ENCODE assay signal across 9 cellular contexts in genomic region chr19:7242601-7243258, GRCh38. TPM values are rescaled to one million over a fixed set of nuclear protein-coding genes. Genes with fewer than 3 reads are reported as not detected.
DNase-seq lines count a peak whose midpoint lies in the region; ATAC-seq, FAIRE-seq and TF ChIP-seq lines count a peak whose summit lies in the region.
"Had no signal": no experiment of that assay in that cellular context is flagged by ENCODE, and none has a peak within 500 bp of the region (broad histone marks: within the 10 kb centered on the region; RNA-seq: fewer than 3 reads in every experiment).

No MANE protein-coding gene starts in this region.

- H3K9me1 ChIP-seq in IMR-90 (ENCODE audit: insufficient read depth, low read length) = no peaks in the 10 kb centered on the region

- in situ Hi-C loops in IMR-90 (cut with MboI; ENCODE audit: low sequenced_read_pairs) = no loop called here

- H2AK9ac ChIP-seq in IMR-90 (replicated peaks; ENCODE audit: low read depth, low read length, poor library complexity) = no peak overlapping the region

- no peak overlapping the region for H2AFZ ChIP-seq in IMR-90 (replicated peaks; ENCODE audit: low read length, poor library complexity)
- H2AFZ ChIP-seq in osteoblast (ENCODE audit: low read length) = no peak overlapping the region

- dilution Hi-C loops in IMR-90 (cut with HindIII; ENCODE audit: low sequenced_read_pairs, unreplicated experiment) = no loop called here

- H3K9ac ChIP-seq in IMR-90 (ENCODE audit: low read depth, low read length) = no peak overlapping the region

- H3K36me3 Mint-ChIP-seq in stimulated activated effector memory CD8-positive, alpha-beta T cell treated with anti-CD3 and anti-CD28 coated beads, Interleukin-12 subunit alpha, Interleukin-12 subunit beta, amount 100 ng/mL, for 72 hours = peaks cover 6% of the 10 kb centered on the region

- no peak overlapping the region for H2BK120ac ChIP-seq in IMR-90 (ENCODE audit: low read depth, low read length)

- H3K4ac ChIP-seq in IMR-90 (ENCODE audit: low read depth, low read length) = no peak overlapping the region

- no peak overlapping the region for H4K8ac ChIP-seq in IMR-90 (ENCODE audit: low read depth in 2 of 2, low read length in 2 of 2)

- no peaks in the 10 kb centered on the region for H3K4me1 ChIP-seq in IMR-90 (ENCODE audit: control insufficient read depth, insufficient read depth, low read length)
- peaks cover 4% of the 10 kb centered on the region for H3K4me1 ChIP-seq in osteoblast (ENCODE audit: insufficient read depth, low read length)

- CTCF ChIA-PET in IMR-90 (lab: Yijun Ruan, JAX) = interaction anchor here (0.7 kb wide), 1 partner anchor 14 kb away, joined by 3 read pairs; no protein-coding TSS in a partner anchor

- H3K27ac Mint-ChIP-seq in stimulated activated effector memory CD8-positive, alpha-beta T cell treated with anti-CD3 and anti-CD28 coated beads, Interleukin-12 subunit alpha, Interleukin-12 subunit beta, amount 100 ng/mL, for 72 hours = no peak overlapping the region

- peaks cover 2% of the 10 kb centered on the region for H3K9me3 Mint-ChIP-seq in stimulated activated effector memory CD8-positive, alpha-beta T cell treated with anti-CD3 and anti-CD28 coated beads, Interleukin-12 subunit alpha, Interleukin-12 subunit beta, amount 100 ng/mL, for 72 hours

- H3K4me3 Mint-ChIP-seq in stimulated activated effector memory CD8-positive, alpha-beta T cell treated with anti-CD3 and anti-CD28 coated beads, Interleukin-12 subunit alpha, Interleukin-12 subunit beta, amount 100 ng/mL, for 72 hours = no peak overlapping the region

- no peak overlapping the region for H3K18ac ChIP-seq in IMR-90 (ENCODE audit: low read depth, low read length)

- ATAC-seq in IMR-90 (ENCODE audit: low read depth) = peak; percentile 21; the same call in 1 of the 2 replicates
- ATAC-seq in stimulated activated effector memory CD8-positive, alpha-beta T cell treated with anti-CD3 and anti-CD28 coated beads, Interleukin-12 subunit alpha, Interleukin-12 subunit beta, amount 100 ng/mL, for 72 hours = no peak

- H3K4me2 ChIP-seq in IMR-90 (ENCODE audit: low read depth, low read length) (no peak overlapping the region), osteoblast (ENCODE audit: insufficient read depth, low read length) (peak overlapping the region; percentile 82)

- no peak for FAIRE-seq in RCC 7860 (lab: Jason Lieb, UNC)

- H3K9me3 ChIP-seq in IMR-90 (ENCODE audit: control insufficient read depth, insufficient read depth, low read length) (peaks cover 7% of the 10 kb centered on the region), osteoblast (ENCODE audit: low read depth, low read length) (peaks cover 2% of the 10 kb centered on the region)

- H2BK5ac ChIP-seq in IMR-90 (ENCODE audit: low read depth, low read length, poor library complexity, severe bottlenecking) = no peak overlapping the region

- no peaks in the 10 kb centered on the region for H3K27me3 ChIP-seq in IMR-90 (ENCODE audit: control insufficient read depth, insufficient read depth, low read length)
- no peaks in the 10 kb centered on the region for H3K27me3 ChIP-seq in osteoblast (ENCODE audit: insufficient read depth, low read length)

- H3K27ac ChIP-seq in IMR-90 (ENCODE audit: insufficient read depth, low read length) (no peak overlapping the region), osteoblast (ENCODE audit: low read depth, low read length) (peak overlapping the region; percentile 76)

- TF ChIP-seq RAD21 in IMR-90 (IDR thresholded peaks at IDR 0.05; ENCODE audit: low read length) = no peak

- H2BK20ac ChIP-seq in IMR-90 (ENCODE audit: low read depth, low read length) = no peak overlapping the region

- TF ChIP-seq POLR2A in IMR-90 (IDR thresholded peaks at IDR 0.05; ENCODE audit: low read depth, low read length) = no peak

- no peak overlapping the region for H4K5ac ChIP-seq in IMR-90 (ENCODE audit: low read depth, low read length)

- no peak for TF ChIP-seq CTCF in IMR-90 (conservative IDR thresholded peaks at IDR 0.05; ENCODE audit: low read depth, low read length)
- no peak for TF ChIP-seq CTCF in cardiac fibroblast (IDR thresholded peaks at IDR 0.05; ENCODE audit: low read depth, low read length)
- no peak for TF ChIP-seq CTCF in osteoblast (IDR thresholded peaks at IDR 0.05; ENCODE audit: extremely low read depth, low read depth, low read length)

- H3K79me2 ChIP-seq in osteoblast (ENCODE audit: insufficient read depth, low read length) = no peaks in the 10 kb centered on the region

- POLR2A ChIA-PET in IMR-90 (lab: Charles Lee; ENCODE audit: unreplicated experiment) = interaction anchor here (0.6 kb wide), 1 partner anchor 12 kb away, joined by 8 read pairs; no protein-coding TSS in a partner anchor

- no peak overlapping the region for H2AK5ac ChIP-seq in IMR-90 (ENCODE audit: low read depth, low read length)

- H3K56ac ChIP-seq in IMR-90 (ENCODE audit: extremely low read depth, insufficient read depth, low read length) = no peak overlapping the region

- no peaks in the 10 kb centered on the region for H3K36me3 ChIP-seq in IMR-90 (ENCODE audit: control insufficient read depth, insufficient read depth, low read length)
- H3K36me3 ChIP-seq in osteoblast (ENCODE audit: insufficient read depth, low read length) = no peaks in the 10 kb centered on the region

- H3K79me1 ChIP-seq in IMR-90 (ENCODE audit: low read depth in 1 of 2, low read length in 2 of 2) = no peaks in the 10 kb centered on the region; a peak in 1 of 4 replicates

- H4K91ac ChIP-seq in IMR-90 (ENCODE audit: insufficient read depth, low read depth, low read length) = no peak overlapping the region

- intact Hi-C loops in IMR-90 (cut with micrococcal nuclease) = no loop called here

- H3K14ac ChIP-seq in IMR-90 (replicated peaks; ENCODE audit: low read depth, low read length) = no peak overlapping the region

- BruUV-seq in IMR-90 (replicated peaks; lab: Mats Ljungman, UMichigan) = no TSS peak

- H3K4me3 ChIP-seq in IMR-90 (ENCODE audit: insufficient read depth, low read depth, low read length) (no peak overlapping the region), cardiac fibroblast (replicated peaks in 1 of 2; ENCODE audit: low read depth in 2 of 2, low read length in 2 of 2) (peak overlapping the region in 1 of 2 donors; percentile 21), osteoblast (ENCODE audit: insufficient read depth, low read length) (peak overlapping the region; percentile 3)

- 20% methylated on average over 1 of the region's 9 CpGs; no CpG with 5 or more reads in 1 of the 2 experiments for WGBS in IMR-90 (ENCODE audit: extremely low coverage in 2 of 2, insufficient read length in 1 of 2), 2 experiments

- no peak overlapping the region for H2BK15ac ChIP-seq in IMR-90 (ENCODE audit: low read depth, low read length)

- no peaks in the 10 kb centered on the region for H3K4me1 Mint-ChIP-seq in stimulated activated effector memory CD8-positive, alpha-beta T cell treated with anti-CD3 and anti-CD28 coated beads, Interleukin-12 subunit alpha, Interleukin-12 subunit beta, amount 100 ng/mL, for 72 hours

- DNase-seq in DMS 273 (lab: John Stamatoyannopoulos, UW; ENCODE audit: unreplicated experiment) (peak; percentile 53), IMR-90 (peak; percentile 64), cardiac fibroblast (ENCODE audit: low read depth in 2 of 2) (peak; percentile 71 to 94), osteoblast (ENCODE audit: insufficient read length, low spot score, missing footprints) (peak; percentile 82), NCI-H2081 (lab: John Stamatoyannopoulos, UW) (no peak), RCC 7860 (ENCODE audit: low spot score) (no peak)
- DNase-seq in stimulated activated effector memory CD8-positive, alpha-beta T cell treated with anti-CD3 and anti-CD28 coated beads, Interleukin-12 subunit alpha, Interleukin-12 subunit beta, amount 100 ng/mL, for 72 hours (ENCODE audit: low spot score in 2 of 2) = no peak
- DNase-seq in stimulated activated naive CD4-positive, alpha-beta T cell treated with Interleukin-2 at 50 U/mL for 16 hours (lab: John Stamatoyannopoulos, UW) = no peak
- DNase-seq: activated CD4-positive, CD25-positive, alpha-beta regulatory T cell had no signal

- H4K20me1 ChIP-seq in IMR-90 (ENCODE audit: insufficient read depth, low read length) (no peaks in the 10 kb centered on the region), osteoblast (ENCODE audit: insufficient read depth, low read length) (peaks cover 3% of the 10 kb centered on the region)

- no peak overlapping the region for H3K23ac ChIP-seq in IMR-90 (ENCODE audit: low read depth, low read length)

TF ChIP-seq in IMR-90, 13 proteins besides CTCF, POLR2A, EP300 and RAD21 (continues in another document):
- no peak for TF ChIP-seq CHD1 (IDR thresholded peaks at IDR 0.05; ENCODE audit: low read depth, low read length)
- no peak for TF ChIP-seq RFX5 (IDR thresholded peaks at IDR 0.05; ENCODE audit: low read depth, low read length)
- no peak for TF ChIP-seq CEBPB (IDR thresholded peaks at IDR 0.05; ENCODE audit: low read depth, low read length)
- TF ChIP-seq FOS (IDR thresholded peaks at IDR 0.05; ENCODE audit: low read depth, low read length) = no peak
- TF ChIP-seq USF2 (IDR thresholded peaks at IDR 0.05; ENCODE audit: low read depth, low read length) = no peak
- TF ChIP-seq RCOR1 (IDR thresholded peaks at IDR 0.05; ENCODE audit: insufficient replicate concordance, low read length) = no peak
- TF ChIP-seq BHLHE40 (IDR thresholded peaks at IDR 0.05; ENCODE audit: low read depth, low read length) = no peak
- TF ChIP-seq MXI1 (IDR thresholded peaks at IDR 0.05; ENCODE audit: borderline replicate concordance, low read depth, low read length) = no peak
- TF ChIP-seq MAZ (IDR thresholded peaks at IDR 0.05; ENCODE audit: borderline replicate concordance, low read depth, low read length) = no peak
- TF ChIP-seq NFE2L2 (IDR thresholded peaks at IDR 0.05; ENCODE audit: low read depth, low read length) = no peak
- no peak for TF ChIP-seq SMC3 (IDR thresholded peaks at IDR 0.05; ENCODE audit: low read depth, low read length)

RNA-seq across cellular contexts. Expression of gene INSR, which starts 51.5 kb away (rescaled TPM):
- total RNA-seq in IMR-90 (2012; rRNA removed) (7.9 and 8.3 TPM in 2 replicates), osteoblast (36.8 and 44.2 TPM in 2 replicates)
- 2.7 and 2.8 TPM in 2 replicates for polyA plus RNA-seq in IMR-90 (2012; rRNA removed)
- 1.8 and 2.4 TPM in 2 replicates for polyA plus RNA-seq in IMR-90 (2012; cell fraction: cytosol; rRNA removed)
- 4.6 and 6.0 TPM in 2 replicates for polyA plus RNA-seq in IMR-90 (2012; cell fraction: nucleus; rRNA removed; ENCODE audit: low replicate concordance)

Comparison
In these comparisons a context has a peak if more than half of its experiments do, and no peak if none do; other contexts are left out.
1. DNase-seq: peak in DMS 273 (single experiment), IMR-90 (single experiment), cardiac fibroblast (2 of 2) and osteoblast (single experiment); none in stimulated activated effector memory CD8-positive, alpha-beta T cell treated with anti-CD3 and anti-CD28 coated beads, Interleukin-12 subunit alpha, Interleukin-12 subunit beta, amount 100 ng/mL, for 72 hours (0 of 2), stimulated activated naive CD4-positive, alpha-beta T cell treated with Interleukin-2 at 50 U/mL for 16 hours (single experiment), NCI-H2081 (0 of 2) and RCC 7860 (single experiment).